In the genomic region with DNA sequence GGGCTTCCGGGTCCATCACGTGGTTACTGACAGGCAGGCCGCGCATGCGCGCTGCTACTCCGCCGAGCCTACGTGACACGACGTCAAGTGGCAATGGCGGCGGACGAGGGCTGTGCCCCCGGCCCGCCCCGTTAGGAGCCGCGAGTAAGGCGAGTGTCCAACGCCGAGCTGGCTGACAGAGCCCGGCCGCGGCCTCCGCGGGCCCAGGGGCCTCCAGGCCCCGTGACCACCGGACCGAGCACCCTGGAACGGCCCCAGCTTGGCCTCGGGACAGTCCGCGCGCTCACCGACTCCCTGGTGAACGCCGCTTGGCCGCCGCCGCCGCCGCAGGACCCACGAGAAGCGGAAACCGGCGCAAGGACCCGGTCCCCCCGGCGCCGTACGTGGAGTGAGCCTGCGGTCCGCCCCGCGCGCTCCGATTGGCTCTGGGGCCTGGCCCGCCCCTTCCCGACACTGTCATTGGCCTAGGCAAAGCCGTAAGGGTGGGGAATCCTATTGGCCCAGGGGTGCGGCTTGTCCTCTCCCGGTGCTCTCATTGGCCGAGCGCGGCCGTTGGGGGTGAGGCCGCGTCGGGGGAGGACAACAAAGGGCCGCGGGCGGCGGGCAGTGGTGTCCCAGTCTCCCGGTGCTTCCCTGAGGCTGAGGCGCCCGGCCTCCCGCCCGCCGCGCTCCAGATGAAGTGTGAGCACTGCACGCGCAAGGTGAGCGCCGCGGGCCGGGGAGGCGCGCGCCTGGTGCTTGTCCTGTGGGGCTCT, we compare ENCODE assay signal across 8 cellular contexts. TPM values are rescaled to one million over a fixed set of nuclear protein-coding genes. Genes with fewer than 3 reads are reported as not detected.
A peak's percentile ranks its signal among the peaks of the same experiment; 100 is the strongest.
DNase-seq lines count a peak whose midpoint lies in the region; ATAC-seq, FAIRE-seq and TF ChIP-seq lines count a peak whose summit lies in the region.

TSS of gene NARF (plus strand) at position 612 of the 755 bp plus-strand sequence. CDS start at position 675, 63 bp downstream.

- TSS peak; percentile 96 for BruUV-seq in endothelial cell of umbilical vein (replicated peaks; lab: Mats Ljungman, UMichigan)

- CTCF ChIA-PET in endothelial cell of umbilical vein (lab: Charles Lee) = interaction anchor here (1.7 kb wide), 1 partner anchor 22 kb away, joined by 4 read pairs; no protein-coding TSS in a partner anchor

- ATAC-seq in GM21515 (IDR thresholded peaks at IDR 0.05; ENCODE audit: unreplicated experiment) = peak; percentile 91

- peaks cover 9% of the 10 kb centered on the region for H3K79me2 ChIP-seq in OCI-LY3 (ENCODE audit: low read length)
- no peaks in the 10 kb centered on the region for H3K79me2 ChIP-seq in endothelial cell of umbilical vein (ENCODE audit: control insufficient read depth, insufficient read depth, low read length)

- H4K20me1 ChIP-seq in OCI-LY3 (ENCODE audit: insufficient read depth, low read length) = peaks cover 3% of the 10 kb centered on the region; the same call in 1 of the 2 replicates
- H4K20me1 ChIP-seq in endothelial cell of umbilical vein (replicated peaks; ENCODE audit: control insufficient read depth, extremely low read depth, insufficient read depth, low read length) = no peaks in the 10 kb centered on the region

- H3K27ac ChIP-seq in OCI-LY3 (ENCODE audit: low read length) = peak within 1 kb of the TSS; percentile 95
- H3K27ac ChIP-seq in endothelial cell of umbilical vein (ENCODE audit: insufficient read depth, low read depth, low read length) = peak within 1 kb of the TSS; percentile 96

- H3K4me1 ChIP-seq in OCI-LY3 (ENCODE audit: low read length) = peaks cover 10% of the 10 kb centered on the region
- peaks cover 11% of the 10 kb centered on the region for H3K4me1 ChIP-seq in endothelial cell of umbilical vein (ENCODE audit: control insufficient read depth, extremely low read depth, insufficient read depth, low read length)

- intact Hi-C loops in endothelial cell of umbilical vein (cut with micrococcal nuclease) = loop anchor here (1.0 to 10.0 kb wide), 5 partner anchors 8 to 386 kb away; partner anchors contain the start of genes CYBC1, FOXK2 and ZNF750

- peaks cover 7% of the 10 kb centered on the region for H3K36me3 ChIP-seq in OCI-LY3 (replicated peaks; ENCODE audit: low read depth, low read length)
- peaks cover 0 to 14% of the 10 kb centered on the region in 2 experiments for H3K36me3 ChIP-seq in endothelial cell of umbilical vein (ENCODE audit: control insufficient read depth in 2 of 2, extremely low read depth in 1 of 2, insufficient read depth in 2 of 2, low read length in 2 of 2)

- POLR2A ChIA-PET in endothelial cell of umbilical vein (lab: Charles Lee) = no interaction called here

- dilution Hi-C loops in endothelial cell of umbilical vein (cut with MboI; ENCODE audit: extremely low pct_ligation_motif_present, low sequenced_read_pairs) = no loop called here

- H3K9me3 ChIP-seq in OCI-LY3 (ENCODE audit: insufficient read depth, low read length) (no peaks in the 10 kb centered on the region), endothelial cell of umbilical vein (replicated peaks; ENCODE audit: control insufficient read depth, insufficient read depth, low read length) (no peaks in the 10 kb centered on the region)

- peak within 1 kb of the TSS; percentile 98 for H3K4me2 ChIP-seq in OCI-LY3 (ENCODE audit: low read length)
- peak within 1 kb of the TSS; percentile 79 for H3K4me2 ChIP-seq in endothelial cell of umbilical vein (ENCODE audit: insufficient read depth, low read length)

- no peak for TF ChIP-seq CTCF in OCI-LY3 (IDR thresholded peaks at IDR 0.05; ENCODE audit: low read depth, low read length)
- TF ChIP-seq CTCF in endothelial cell of umbilical vein (IDR thresholded peaks at IDR 0.05; ENCODE audit: extremely low read depth in 1 of 2, insufficient read depth in 1 of 2, low read depth in 1 of 2, low read length in 2 of 2) = no peak

- FAIRE-seq in endothelial cell of umbilical vein (lab: Jason Lieb, UNC) = no peak

- H2AFZ ChIP-seq in OCI-LY3 (ENCODE audit: low read depth, low read length) = no peak within 1 kb of the TSS
- peak within 1 kb of the TSS; percentile 31 for H2AFZ ChIP-seq in endothelial cell of umbilical vein (ENCODE audit: low read depth, low read length)

- H3K4me3 ChIP-seq in OCI-LY3 (ENCODE audit: low read length) (peak within 1 kb of the TSS; percentile 83), endothelial cell of umbilical vein (replicated peaks in 1 of 3; ENCODE audit: insufficient read depth in 1 of 3, low read depth in 1 of 3, low read length in 3 of 3) (peak within 1 kb of the TSS; percentile 30 to 65 (median 57))

- peak; percentile 85 for TF ChIP-seq POLR2A in endothelial cell of umbilical vein (IDR thresholded peaks at IDR 0.05; ENCODE audit: low read depth, low read length)

- no peaks in the 10 kb centered on the region for H3K27me3 ChIP-seq in OCI-LY3 (ENCODE audit: low read depth, low read length)
- no peaks in the 10 kb centered on the region for H3K27me3 ChIP-seq in endothelial cell of umbilical vein (ENCODE audit: control insufficient read depth in 2 of 2, insufficient read depth in 2 of 2, low read length in 2 of 2)

- DNase-seq in D341Med (ENCODE audit: low spot score) (peak; percentile 100), HuH-7 (ENCODE audit: low spot score) (peak; percentile 100), endothelial cell of umbilical vein (ENCODE audit: low read depth, low spot score) (peak; percentile 98), middle frontal gyrus (ENCODE audit: extremely low spot score, low spot score) (peak; percentile 99)
- DNase-seq in activated CD8-positive, alpha-beta memory T cell treated with anti-CD3 and anti-CD28 coated beads, Interleukin-2, amount 50 U/mL, for 48 hours = peak; percentile 96
- peak; percentile 91 to 96 for DNase-seq in stimulated activated CD8-positive, alpha-beta memory T cell treated with anti-CD3 and anti-CD28 coated beads, Interleukin-2, amount 100 ng/mL, for 48 hours (ENCODE audit: low read depth in 2 of 2)

- H3K9ac ChIP-seq in OCI-LY3 (ENCODE audit: low read length) = peak within 1 kb of the TSS; percentile 93
- peak within 1 kb of the TSS; percentile 96 for H3K9ac ChIP-seq in endothelial cell of umbilical vein (replicated peaks; ENCODE audit: extremely low read depth, insufficient read depth, low read length)

- no peaks in the 10 kb centered on the region for H3K9me1 ChIP-seq in endothelial cell of umbilical vein (replicated peaks; ENCODE audit: control insufficient read depth, extremely low read depth, insufficient read depth, low read length)

TF ChIP-seq in endothelial cell of umbilical vein, 7 proteins besides CTCF, POLR2A, EP300 and RAD21:
- TF ChIP-seq POLR2AphosphoS5 (IDR thresholded peaks at IDR 0.05; ENCODE audit: insufficient read depth, low read depth, low read length) (peak; percentile 89), MYC (IDR thresholded peaks at IDR 0.05; ENCODE audit: low read depth, low read length) (peak; percentile 27), EZH2 (IDR thresholded peaks at IDR 0.05; ENCODE audit: borderline replicate concordance, low read depth, low read length, severe bottlenecking) (no peak), GATA2 (IDR thresholded peaks at IDR 0.05; ENCODE audit: insufficient read depth, insufficient read length, low read depth, low read length) (no peak)
- TF ChIP-seq, protein P1, sequence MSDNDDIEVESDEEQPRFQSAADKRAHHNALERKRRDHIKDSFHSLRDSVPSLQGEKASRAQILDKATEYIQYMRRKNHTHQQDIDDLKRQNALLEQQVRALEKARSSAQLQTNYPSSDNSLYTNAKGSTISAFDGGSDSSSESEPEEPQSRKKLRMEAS (IDR thresholded peaks at IDR 0.05; ENCODE audit: insufficient read depth, insufficient read length) = peak; percentile 98

RNA-seq across cellular contexts. Expression of gene NARF, which starts in this region (rescaled TPM):
- total RNA-seq in endothelial cell of umbilical vein = 83.4 and 85.6 TPM in 2 replicates
- polyA plus RNA-seq in endothelial cell of umbilical vein = 128 and 158 TPM in 2 replicates
- 117 and 128 TPM in 2 replicates for polyA plus RNA-seq in endothelial cell of umbilical vein (2011; cell fraction: cytosol; rRNA removed)
- 184 and 220 TPM in 2 replicates for polyA plus RNA-seq in endothelial cell of umbilical vein (2011; cell fraction: nucleus; rRNA removed)
- polyA plus RNA-seq in endothelial cell of umbilical vein (2012) = 105 and 108 TPM in 2 replicates
- 76.0 and 98.9 TPM in 2 replicates for polyA minus RNA-seq in endothelial cell of umbilical vein
- 33.8 TPM for polyA minus RNA-seq in endothelial cell of umbilical vein (2011; cell fraction: cytosol; rRNA and poly(A)+ RNA removed)
- polyA minus RNA-seq in endothelial cell of umbilical vein (2011; cell fraction: nucleus; rRNA and poly(A)+ RNA removed) = 55.3 and 56.1 TPM in 2 replicates

Comparison
In these comparisons a context has a peak if more than half of its experiments do, and no peak if none do; other contexts are left out.
1. Peak in every context shown above with its lines: DNase-seq, ATAC-seq, H3K4me3 ChIP-seq and H3K27ac ChIP-seq.